ENCODE assay signal across 8 cellular contexts in genomic region chr10:14173391-14173705, GRCh38.
A peak's percentile ranks its signal among the peaks of the same experiment; 100 is the strongest.
DNase-seq lines count a peak whose midpoint lies in the region; ATAC-seq and TF ChIP-seq lines count a peak whose summit lies in the region.

No MANE protein-coding gene starts in this region.

- no peak overlapping the region for H3K9ac ChIP-seq in muscle layer of colon (ENCODE audit: low read length)

- no peaks in the 10 kb centered on the region for H3K9me3 Mint-ChIP-seq in HFFc6

- peak overlapping the region; percentile 86 for H3K4me3 Mint-ChIP-seq in HFFc6

- H3K36me3 Mint-ChIP-seq in HFFc6 (ENCODE audit: low read depth) = no peaks in the 10 kb centered on the region

- peaks cover 15% of the 10 kb centered on the region for H3K4me1 Mint-ChIP-seq in HFFc6 (ENCODE audit: low read depth)

- DNase-seq in A673 (ENCODE audit: low spot score) (no peak), HFFc6 (no peak), cardiac fibroblast (ENCODE audit: low read depth in 2 of 2) (peak; percentile 23 to 30), erythroblast (lab: John Stamatoyannopoulos, UW) (no peak), DMS53 treated with DMSO at 0.1 percent for 48 hours (lab: John Stamatoyannopoulos, UW; ENCODE audit: unreplicated experiment) (no peak), putamen (ENCODE audit: low spot score) (no peak)

- POLR2A ChIA-PET in A673 (lab: Charles Lee; ENCODE audit: low non-redundant PET) = no interaction called here

- BruUV-seq in A673 (replicated peaks; lab: Mats Ljungman, UMichigan) = no TSS peak

- TF ChIP-seq POLR2A in erythroblast (IDR thresholded peaks at IDR 0.05; ENCODE audit: low read length) = no peak

- TF ChIP-seq CTCF in A673 (conservative IDR thresholded peaks at IDR 0.05; ENCODE audit: low read depth, low read length) (no peak), HFFc6 (IDR thresholded peaks at IDR 0.05) (no peak), cardiac fibroblast (IDR thresholded peaks at IDR 0.05; ENCODE audit: low read depth, low read length) (no peak)

- no peaks in the 10 kb centered on the region for H3K4me1 ChIP-seq in A673 (ENCODE audit: insufficient read depth, low read length, poor library complexity, severe bottlenecking)
- H3K4me1 ChIP-seq in muscle layer of colon (ENCODE audit: insufficient read depth, low read length) = no peaks in the 10 kb centered on the region

- ATAC-seq in HG02938 (IDR thresholded peaks at IDR 0.05; ENCODE audit: unreplicated experiment) = no peak

- H3K27me3 ChIP-seq in A673 (replicated peaks; ENCODE audit: insufficient read depth, low read depth, low read length, poor library complexity) (peaks cover 68% of the 10 kb centered on the region), muscle layer of colon (ENCODE audit: control insufficient read depth in 1 of 2, insufficient read depth in 2 of 2, low read length in 2 of 2) (no peaks in the 10 kb centered on the region)

- no peak overlapping the region for H3K27ac ChIP-seq in A673 (ENCODE audit: low read depth, low read length, poor library complexity, severe bottlenecking)
- no peak overlapping the region for H3K27ac ChIP-seq in muscle layer of colon (ENCODE audit: low read depth, low read length)

- H3K27me3 Mint-ChIP-seq in HFFc6 (ENCODE audit: insufficient read depth) = peaks cover 49% of the 10 kb centered on the region

- intact Hi-C loops in A673 (cut with micrococcal nuclease; ENCODE audit: unreplicated experiment) = no loop called here

- H3K9me3 ChIP-seq in A673 (ENCODE audit: low read depth, low read length, poor library complexity, severe bottlenecking) (no peaks in the 10 kb centered on the region), muscle layer of colon (ENCODE audit: low read length) (no peaks in the 10 kb centered on the region)

- CTCF ChIA-PET in A673 (lab: Charles Lee) = no interaction called here

- H3K4me3 ChIP-seq in A673 (ENCODE audit: low read depth, low read length, poor library complexity, severe bottlenecking) (peak overlapping the region; percentile 33), cardiac fibroblast (replicated peaks in 1 of 2; ENCODE audit: low read depth in 2 of 2, low read length in 2 of 2) (peak overlapping the region; percentile 19 to 50), muscle layer of colon (ENCODE audit: low read depth in 1 of 2, low read length in 2 of 2) (peak overlapping the region; percentile 53 to 68)

- H3K36me3 ChIP-seq in A673 (ENCODE audit: insufficient read depth, low read length, poor library complexity, severe bottlenecking) = no peaks in the 10 kb centered on the region
- no peaks in the 10 kb centered on the region for H3K36me3 ChIP-seq in muscle layer of colon (ENCODE audit: insufficient read depth, low read length)

- no peak overlapping the region for H3K27ac Mint-ChIP-seq in HFFc6

Comparison
In these comparisons a context has a peak if more than half of its experiments do, and no peak if none do; other contexts are left out.
1. DNase-seq: peak in cardiac fibroblast (2 of 2); none in A673 (single experiment), HFFc6 (single experiment), erythroblast (0 of 2), DMS53 treated with DMSO at 0.1 percent for 48 hours (single experiment) and putamen (single experiment).
2. Peak in every context shown above with its lines, with median percentiles within 50 percentile points of each other: H3K4me3 ChIP-seq.